11 cellular contexts compared by ENCODE assay signal in the genomic region with DNA sequence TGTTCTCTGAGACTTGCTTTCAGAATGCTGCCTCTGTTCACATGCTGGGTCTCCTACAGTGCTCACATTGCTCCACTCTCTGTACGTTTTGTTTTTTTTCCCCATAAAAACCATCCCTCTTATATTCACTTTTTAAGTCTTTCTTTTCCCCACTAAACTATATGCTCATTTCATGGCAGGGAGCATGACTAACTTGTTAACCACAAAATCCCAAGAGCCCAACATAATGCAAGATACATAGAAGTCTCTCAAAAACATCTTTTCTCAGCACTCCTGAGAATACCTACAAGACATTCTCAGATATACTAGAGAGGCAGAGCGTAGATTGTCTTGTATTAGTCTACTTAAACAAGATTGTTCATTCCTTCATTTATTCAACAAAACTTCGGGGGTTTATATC.
DNase-seq lines count a peak whose midpoint lies in the region; ATAC-seq, FAIRE-seq and TF ChIP-seq lines count a peak whose summit lies in the region.
"Had no signal": no experiment of that assay in that cellular context is flagged by ENCODE, and none has a peak within 500 bp of the region (broad histone marks: within the 10 kb centered on the region; RNA-seq: fewer than 3 reads in every experiment).

No MANE protein-coding gene starts in this region.

- no peak overlapping the region for H3K27ac ChIP-seq in keratinocyte (ENCODE audit: control insufficient read depth, insufficient read depth, low read length)
- H3K27ac ChIP-seq: right lobe of liver, stomach had no signal

- H3K4me3 ChIP-seq in NB4 (ENCODE audit: low read depth, low read length) (no peak overlapping the region), keratinocyte (ENCODE audit: control insufficient read depth in 2 of 3, extremely low read depth in 1 of 3, insufficient read depth in 2 of 3, low read depth in 1 of 3, low read length in 3 of 3) (no peak overlapping the region)
- H3K4me3 ChIP-seq: right lobe of liver, stomach had no signal

- no peaks in the 10 kb centered on the region for H3K27me3 ChIP-seq in keratinocyte (ENCODE audit: control insufficient read depth, extremely low read depth, insufficient read depth, low read length)
- H3K27me3 ChIP-seq: right lobe of liver, stomach had no signal

- POLR2A ChIA-PET in GM10248 (lab: Yijun Ruan, JAX): no interaction called here

- no peaks in the 10 kb centered on the region for H3K36me3 ChIP-seq in keratinocyte (ENCODE audit: control insufficient read depth in 2 of 2, extremely low read depth in 1 of 2, insufficient read depth in 2 of 2, low read length in 2 of 2)
- H3K36me3 ChIP-seq: right lobe of liver, stomach had no signal

- H3K4me2 ChIP-seq in keratinocyte (ENCODE audit: control insufficient read depth, extremely low read depth, insufficient read depth, low read depth, low read length): no peak overlapping the region

- H3K79me2 ChIP-seq in keratinocyte (ENCODE audit: control insufficient read depth, insufficient read depth, low read length): no peaks in the 10 kb centered on the region

- CTCF ChIA-PET in GM10248 (lab: Yijun Ruan, JAX): interaction anchor here (1.0 to 20.2 kb wide), 5 partner anchors 10 to 562 kb away, joined by 3 to 391 read pairs (median 4); no protein-coding TSS in a partner anchor

- no peak for TF ChIP-seq CTCF in NB4 (IDR thresholded peaks at IDR 0.05; ENCODE audit: low read depth, low read length)
- no peak for TF ChIP-seq CTCF in keratinocyte (optimal IDR thresholded peaks at IDR 0.05 in 1 of 3, IDR thresholded peaks at IDR 0.05 in 1 of 3, conservative IDR thresholded peaks at IDR 0.05 in 1 of 3; ENCODE audit: extremely low read depth in 1 of 3, insufficient read depth in 2 of 3, low read length in 3 of 3)
- no peak for TF ChIP-seq CTCF in GM10248 (IDR thresholded peaks at IDR 0.05; ENCODE audit: control extremely low read depth, extremely low read depth, low read depth, missing control alignments)

- peaks cover 4% of the 10 kb centered on the region for H3K4me1 ChIP-seq in keratinocyte (ENCODE audit: control insufficient read depth, extremely low read depth, insufficient read depth, low read length)
- H3K4me1 ChIP-seq: right lobe of liver, stomach had no signal

- no peaks in the 10 kb centered on the region for H4K20me1 ChIP-seq in keratinocyte (ENCODE audit: control insufficient read depth, extremely low read depth, insufficient read depth, low read length)

- TF ChIP-seq POLR2A in NB4 (IDR thresholded peaks at IDR 0.05; ENCODE audit: extremely low read depth, insufficient read length): no peak

- peak overlapping the region; percentile 20 for H2AFZ ChIP-seq in keratinocyte (ENCODE audit: control insufficient read depth, low read length)

- dilution Hi-C loops in keratinocyte (cut with MboI; ENCODE audit: extremely low pct_ligation_motif_present, low sequenced_read_pairs): no loop called here

- peak; percentile 80 for DNase-seq in NB4 (ENCODE audit: low read depth)
- DNase-seq in keratinocyte (ENCODE audit: low read depth, low spot score): no peak
- DNase-seq in GM10248 (ENCODE audit: extremely low spot score): no peak
- DNase-seq in DMS114 treated with DMSO at 0.1 percent for 48 hours (lab: John Stamatoyannopoulos, UW; ENCODE audit: unreplicated experiment): no peak
- DNase-seq in NCI-H510A treated with DMSO at 0.1 percent for 48 hours (lab: John Stamatoyannopoulos, UW): no peak
- no peak for DNase-seq in activated effector memory CD4-positive, alpha-beta T cell treated with anti-CD3 and anti-CD28 coated beads, Interleukin-2, amount 50 U/mL, for 16 hours
- DNase-seq: kidney, right lobe of liver, stomach had no signal

- no peaks in the 10 kb centered on the region for H3K9me3 ChIP-seq in keratinocyte (ENCODE audit: control insufficient read depth, low read depth, low read length)
- H3K9me3 ChIP-seq: right lobe of liver, stomach had no signal

- H3K9ac ChIP-seq in keratinocyte (ENCODE audit: control insufficient read depth, extremely low read depth, insufficient read depth, low read length): no peak overlapping the region

- FAIRE-seq in keratinocyte (lab: Jason Lieb, UNC): no peak
- FAIRE-seq: kidney had no signal

- ATAC-seq in GM18511 (IDR thresholded peaks at IDR 0.05; ENCODE audit: unreplicated experiment): peak; percentile 6
- peak; percentile 18 for ATAC-seq in GM21723 (IDR thresholded peaks at IDR 0.05; ENCODE audit: unreplicated experiment)

- H3K9me1 ChIP-seq in keratinocyte (ENCODE audit: control insufficient read depth, extremely low read depth, insufficient read depth, low read length): no peaks in the 10 kb centered on the region
